ENCODE assay signal across 21 cellular contexts in genomic region chr14:69922198-69922597, GRCh38. TPM values are rescaled to one million over a fixed set of nuclear protein-coding genes. Genes with fewer than 3 reads are reported as not detected.
"Had no signal": no experiment of that assay in that cellular context is flagged by ENCODE, and none has a peak within 500 bp of the region (broad histone marks: within the 10 kb centered on the region; RNA-seq: fewer than 3 reads in every experiment).

No MANE protein-coding gene starts in this region.

- H3K4me1 Mint-ChIP-seq: activated B cell treated with CpG ODN at 0.5 μM for 24 hours; activated CD4-positive, alpha-beta T cell treated with anti-CD3 and anti-CD28 coated beads, Interleukin-2, amount 10 ng/mL, durations not matched to agents 24 days and 14 days; activated naive CD8-positive, alpha-beta T cell treated with anti-CD3 and anti-CD28 coated beads, Interleukin-2, amount 50 U/mL, for 24 hours had no signal

- H3K27me3 Mint-ChIP-seq: brain had no signal

- H3K27ac Mint-ChIP-seq: activated B cell treated with CpG ODN at 0.5 μM for 24 hours; activated CD4-positive, alpha-beta T cell treated with anti-CD3 and anti-CD28 coated beads, Interleukin-2, amount 10 ng/mL, durations not matched to agents 24 days and 14 days; activated naive CD4-positive, alpha-beta T cell treated with anti-CD3 and anti-CD28 coated beads, Interleukin-2, amount 50 U/mL, for 72 hours; activated naive CD8-positive, alpha-beta T cell treated with anti-CD3 and anti-CD28 coated beads, Interleukin-2, amount 50 U/mL, for 24 hours; T-helper 1 cell treated with Interleukin-12 subunit alpha and Interleukin-12 subunit beta and Interleukin-4 antibody, amounts not matched to agents 30 μg/mL and 1 μg/mL, for 36 hours had no signal

- H3K27ac ChIP-seq: PC-9 had no signal

- ATAC-seq: activated naive CD4-positive, alpha-beta T cell treated with anti-CD3 and anti-CD28 coated beads, Interleukin-2, amount 50 U/mL, for 72 hours; activated naive CD8-positive, alpha-beta T cell treated with anti-CD3 and anti-CD28 coated beads, Interleukin-2, amount 50 U/mL, for 24 hours; activated T-cell treated with anti-CD3 and anti-CD28 coated beads, Interleukin-2, amount 50 U/mL, for 4 hours had no signal

- DNase-seq: activated B cell treated with CpG ODN at 0.5 μM for 24 hours; activated CD4-positive, alpha-beta T cell treated with anti-CD3 and anti-CD28 coated beads for 1 hour; activated CD4-positive, alpha-beta T cell treated with anti-CD3 and anti-CD28 coated beads, Interleukin-2, amount 10 ng/mL, durations not matched to agents 24 days and 14 days; activated CD4-positive, alpha-beta T cell treated with anti-CD3 and anti-CD28 coated beads, Interleukin-2, amount 50 U/mL, for 48 hours; activated effector memory CD4-positive, alpha-beta T cell treated with anti-CD3 and anti-CD28 coated beads, Interleukin-2, amount 50 U/mL, for 16 hours; activated naive CD4-positive, alpha-beta T cell treated with Interleukin-2 at 50 U/mL for 16 hours; activated naive CD8-positive, alpha-beta T cell treated with anti-CD3 and anti-CD28 coated beads, Interleukin-2, amount 50 U/mL, for 24 hours; activated T-cell treated with anti-CD3 and anti-CD28 coated beads, Interleukin-2, amount 50 U/mL, for 4 hours; MM.1S; NCI-H1105; NCI-H1436 treated with DMSO at 0.1 percent for 48 hours; NCI-H187; NCI-H2081; NCI-H446; NCI-H524; PC-9; SHP77 treated with DMSO at 0.1 percent for 48 hours had no signal

- H3K4me3 Mint-ChIP-seq: activated B cell treated with CpG ODN at 0.5 μM for 24 hours; activated CD4-positive, alpha-beta T cell treated with anti-CD3 and anti-CD28 coated beads, Interleukin-2, amount 10 ng/mL, durations not matched to agents 24 days and 14 days; activated naive CD8-positive, alpha-beta T cell treated with anti-CD3 and anti-CD28 coated beads, Interleukin-2, amount 50 U/mL, for 24 hours; activated T-cell treated with anti-CD3 and anti-CD28 coated beads, Interleukin-2, amount 50 U/mL, for 4 hours; brain; T-helper 1 cell treated with Interleukin-12 subunit alpha and Interleukin-12 subunit beta and Interleukin-4 antibody, amounts not matched to agents 30 μg/mL and 1 μg/mL, for 36 hours had no signal

- H3K9me3 Mint-ChIP-seq: activated B cell treated with CpG ODN at 0.5 μM for 24 hours; activated CD4-positive, alpha-beta T cell treated with anti-CD3 and anti-CD28 coated beads, Interleukin-2, amount 10 ng/mL, durations not matched to agents 24 days and 14 days; activated naive CD4-positive, alpha-beta T cell treated with anti-CD3 and anti-CD28 coated beads, Interleukin-2, amount 50 U/mL, for 72 hours; activated naive CD8-positive, alpha-beta T cell treated with anti-CD3 and anti-CD28 coated beads, Interleukin-2, amount 50 U/mL, for 24 hours; activated T-cell treated with anti-CD3 and anti-CD28 coated beads, Interleukin-2, amount 50 U/mL, for 4 hours; brain; T-helper 1 cell treated with Interleukin-12 subunit alpha and Interleukin-12 subunit beta and Interleukin-4 antibody, amounts not matched to agents 30 μg/mL and 1 μg/mL, for 36 hours had no signal

- H3K4me3 ChIP-seq: PC-9 had no signal

- H3K36me3 Mint-ChIP-seq: activated naive CD4-positive, alpha-beta T cell treated with anti-CD3 and anti-CD28 coated beads, Interleukin-2, amount 50 U/mL, for 72 hours; brain had no signal

RNA-seq across cellular contexts. Expression of gene SMOC1, which starts 43.0 kb away (rescaled TPM):
- total RNA-seq: activated B cell treated with CpG ODN at 0.5 μM for 24 hours; activated CD4-positive, alpha-beta T cell treated with anti-CD3 and anti-CD28 coated beads, Interleukin-2, amount 10 ng/mL, durations not matched to agents 24 days and 14 days; activated naive CD4-positive, alpha-beta T cell treated with anti-CD3 and anti-CD28 coated beads, Interleukin-2, amount 50 U/mL, for 72 hours; PC-9; SK-MEL-5 had no signal
